In genomic region chr20:23125625-23126191, GRCh38 we compare ENCODE assay signal across 12 cellular contexts.
DNase-seq lines count a peak whose midpoint lies in the region; ATAC-seq, FAIRE-seq and TF ChIP-seq lines count a peak whose summit lies in the region.
"Had no signal": no experiment of that assay in that cellular context is flagged by ENCODE, and none has a peak within 500 bp of the region (broad histone marks: within the 10 kb centered on the region; RNA-seq: fewer than 3 reads in every experiment).

No MANE protein-coding gene starts in this region.

- H3K36me3 ChIP-seq in duodenal mucosa (ENCODE audit: control insufficient read depth in 1 of 2, insufficient read depth in 2 of 2, low read length in 2 of 2) (no peaks in the 10 kb centered on the region), muscle layer of duodenum (ENCODE audit: control insufficient read depth in 1 of 2, insufficient read depth in 2 of 2, low read length in 2 of 2) (no peaks in the 10 kb centered on the region)
- H3K36me3 ChIP-seq: thoracic aorta had no signal

- no peak for FAIRE-seq in urothelium cell line (lab: Jason Lieb, UNC)

- H3K9me3 ChIP-seq in duodenal mucosa (ENCODE audit: control insufficient read depth in 1 of 2, low read length in 2 of 2) (no peaks in the 10 kb centered on the region), muscle layer of duodenum (ENCODE audit: control insufficient read depth in 1 of 2, low read length in 2 of 2) (no peaks in the 10 kb centered on the region)
- H3K9me3 ChIP-seq: thoracic aorta had no signal

- peaks cover 12 to 33% of the 10 kb centered on the region in 2 donors for H3K4me1 ChIP-seq in duodenal mucosa (ENCODE audit: control insufficient read depth in 1 of 2, insufficient read depth in 2 of 2, low read length in 2 of 2)
- H3K4me1 ChIP-seq in muscle layer of duodenum (ENCODE audit: control insufficient read depth in 1 of 2, insufficient read depth in 2 of 2, low read length in 2 of 2), result peaks cover 0 to 8% of the 10 kb centered on the region in 2 donors

- H3K4me3 ChIP-seq in duodenal mucosa (ENCODE audit: low read depth in 1 of 2, low read length in 2 of 2) (no peak overlapping the region), muscle layer of duodenum (ENCODE audit: low read depth in 1 of 2, low read length in 2 of 2) (no peak overlapping the region)
- H3K4me3 ChIP-seq: thoracic aorta had no signal

- H3K27ac ChIP-seq in duodenal mucosa (ENCODE audit: low read depth, low read length) (peak overlapping the region; percentile 23), muscle layer of duodenum (ENCODE audit: low read length) (peak overlapping the region; percentile 31)

- peaks cover 2 to 5% of the 10 kb centered on the region in 2 donors for H3K27me3 ChIP-seq in duodenal mucosa (ENCODE audit: control insufficient read depth in 1 of 2, insufficient read depth in 2 of 2, low read length in 2 of 2)
- no peaks in the 10 kb centered on the region for H3K27me3 ChIP-seq in muscle layer of duodenum (ENCODE audit: low read depth, low read length)

- ATAC-seq in HG03196 (IDR thresholded peaks at IDR 0.05; ENCODE audit: unreplicated experiment) (no peak), GM18505 (IDR thresholded peaks at IDR 0.05; ENCODE audit: unreplicated experiment) (no peak)

- DNase-seq in CD1c-positive myeloid dendritic cell (ENCODE audit: extremely low spot score), result peak; percentile 91
- DNase-seq in Kasumi-1 (lab: John Stamatoyannopoulos, UW), result peak; percentile 94 to 95
- no peak for DNase-seq in kidney glomerular epithelial cell (lab: John Stamatoyannopoulos, UW)
- DNase-seq in urothelium cell line (ENCODE audit: low spot score), result no peak
- DNase-seq: activated CD4-positive, alpha-beta memory T cell treated with anti-CD3 and anti-CD28 coated beads, Interleukin-2, amount 10 ng/mL, durations not matched to agents 7 days and 5 days; effector CD8-positive, alpha-beta T cell; NCI-H1436 treated with DMSO at 0.1 percent for 48 hours had no signal

- H3K9ac ChIP-seq in duodenal mucosa (ENCODE audit: low read depth in 1 of 2, low read length in 2 of 2), result no peak overlapping the region

- TF ChIP-seq POLR2A in GM18505 (IDR thresholded peaks at IDR 0.05; ENCODE audit: borderline replicate concordance, extremely low read depth, insufficient read depth, insufficient read length), result no peak

Comparison
In these comparisons a context has a peak if more than half of its experiments do, and no peak if none do; other contexts are left out.
1. DNase-seq: peak in CD1c-positive myeloid dendritic cell (single experiment) and Kasumi-1 (2 of 2); none in kidney glomerular epithelial cell (single experiment) and urothelium cell line (single experiment).